In genomic region chr19:54179921-54180452, GRCh38 we compare ENCODE assay signal across 8 cellular contexts. TPM values are rescaled to one million over a fixed set of nuclear protein-coding genes. Genes with fewer than 3 reads are reported as not detected.
DNase-seq lines count a peak whose midpoint lies in the region; ATAC-seq, FAIRE-seq and TF ChIP-seq lines count a peak whose summit lies in the region.

No MANE protein-coding gene starts in this region.

- CTCF ChIA-PET in GM12878 (lab: Yijun Ruan, JAX), result interaction anchor here (0.7 to 1.4 kb wide), 4 partner anchors 9 to 210 kb away, joined by 3 read pairs; partner anchors contain the start of gene MBOAT7

- no peaks in the 10 kb centered on the region for H3K4me1 Mint-ChIP-seq in stimulated activated naive CD8-positive, alpha-beta T cell treated with anti-CD3 and anti-CD28 coated beads, Interleukin-15, amount 100 ng/mL, for 72 hours

- no TSS peak for BruUV-seq in GM12878 (replicated peaks; lab: Mats Ljungman, UMichigan)

- TF ChIP-seq RAD21 in GM12878 (IDR thresholded peaks at IDR 0.05; ENCODE audit: insufficient read depth, low read depth, low read length), result peak; percentile 24

- SMC1A ChIA-PET in GM12878 (lab: Charles Lee; ENCODE audit: uncharacterized antibody, unreplicated experiment), result no interaction called here

- RAD21 ChIA-PET in GM12878 (lab: Charles Lee; ENCODE audit: unreplicated experiment), result no interaction called here

- H3K9me3 ChIP-seq in GM12878 (replicated peaks; ENCODE audit: control insufficient read depth, insufficient read depth, low read length), result no peaks in the 10 kb centered on the region

- no peaks in the 10 kb centered on the region for H3K27me3 ChIP-seq in GM12878 (replicated peaks in 1 of 2; ENCODE audit: control insufficient read depth in 2 of 2, insufficient read depth in 2 of 2, low read length in 1 of 2)

- H3K9ac ChIP-seq in GM12878 (ENCODE audit: control insufficient read depth, insufficient read depth, low read length), result no peak overlapping the region

- DNase-seq in Ammon's horn (ENCODE audit: low spot score) (peak; percentile 86), MV-4-11 (lab: John Stamatoyannopoulos, UW) (peak; percentile 81), GM12878 (ENCODE audit: low read depth, low spot score) (no peak), left colon (peak; percentile 78 to 85), NCI-H2171 (lab: John Stamatoyannopoulos, UW) (no peak)
- DNase-seq in stimulated activated naive CD8-positive, alpha-beta T cell treated with anti-CD3 and anti-CD28 coated beads, Interleukin-15, amount 100 ng/mL, for 72 hours, result no peak

- TF ChIP-seq EP300 in GM12878 (IDR thresholded peaks at IDR 0.05; ENCODE audit: borderline replicate concordance in 1 of 2, control insufficient read depth in 1 of 2, low read depth in 2 of 2, low read length in 2 of 2), result no peak

- H2AFZ ChIP-seq in GM12878 (ENCODE audit: control insufficient read depth, low read depth, low read length), result no peak overlapping the region

- in situ Hi-C loops in GM12878 (cut with MboI), result no loop called here

- H3K4me3 Mint-ChIP-seq in stimulated activated naive CD8-positive, alpha-beta T cell treated with anti-CD3 and anti-CD28 coated beads, Interleukin-15, amount 100 ng/mL, for 72 hours, result no peak overlapping the region

- no peak overlapping the region for H3K27ac Mint-ChIP-seq in stimulated activated naive CD8-positive, alpha-beta T cell treated with anti-CD3 and anti-CD28 coated beads, Interleukin-15, amount 100 ng/mL, for 72 hours

- POLR2A ChIA-PET in GM12878 (lab: Charles Lee), result no interaction called here

- intact Hi-C loops in GM12878 (cut with micrococcal nuclease; ENCODE audit: unreplicated experiment) (no loop called here), left colon (cut with DNase I, micrococcal nuclease) (no loop called here)

- FAIRE-seq in GM12878 (lab: Jason Lieb, UNC), result no peak

- H3K27me3 Mint-ChIP-seq in stimulated activated naive CD8-positive, alpha-beta T cell treated with anti-CD3 and anti-CD28 coated beads, Interleukin-15, amount 100 ng/mL, for 72 hours, result no peaks in the 10 kb centered on the region

- H3K27ac ChIP-seq in GM12878 (ENCODE audit: control insufficient read depth, insufficient read depth), result no peak overlapping the region

- ATAC-seq in GM12878 (peak; percentile 71), left colon (peak; percentile 92), HG03196 (IDR thresholded peaks at IDR 0.05; ENCODE audit: unreplicated experiment) (no peak), GM18861 (IDR thresholded peaks at IDR 0.05; ENCODE audit: unreplicated experiment) (no peak)
- no peak for ATAC-seq in stimulated activated naive CD8-positive, alpha-beta T cell treated with anti-CD3 and anti-CD28 coated beads, Interleukin-15, amount 100 ng/mL, for 72 hours

- no peak overlapping the region for H3K4me2 ChIP-seq in GM12878 (ENCODE audit: control insufficient read depth, insufficient read depth)

- H3K4me3 ChIP-seq in GM12878, result no peak overlapping the region

- H4K20me1 ChIP-seq in GM12878 (ENCODE audit: control insufficient read depth, insufficient read depth), result no peaks in the 10 kb centered on the region

- TF ChIP-seq POLR2A in GM12878 (IDR thresholded peaks at IDR 0.05; ENCODE audit: low read depth, low read length), result no peak

- H3K9me3 Mint-ChIP-seq in stimulated activated naive CD8-positive, alpha-beta T cell treated with anti-CD3 and anti-CD28 coated beads, Interleukin-15, amount 100 ng/mL, for 72 hours, result no peaks in the 10 kb centered on the region

- H3K79me2 ChIP-seq in GM12878 (ENCODE audit: control insufficient read depth, insufficient read depth, low read length), result no peaks in the 10 kb centered on the region

- WGBS in GM12878 (ENCODE audit: insufficient coverage, insufficient replicate concordance, low lambda C conversion rate, missing lambda C conversion rate), result 72% methylated on average over 10 of the region's 10 CpGs

- H3K36me3 ChIP-seq in GM12878 (ENCODE audit: control insufficient read depth in 2 of 2, insufficient read depth in 2 of 2, low read length in 1 of 2), result peaks cover 0 to 3% of the 10 kb centered on the region in 2 experiments; a peak in 1 of 4 replicates

- no peaks in the 10 kb centered on the region for H3K4me1 ChIP-seq in GM12878 (ENCODE audit: control insufficient read depth, insufficient read depth, low read length)

- TF ChIP-seq CTCF in GM12878 (IDR thresholded peaks at IDR 0.05 in 2 of 3, conservative IDR thresholded peaks at IDR 0.05 in 1 of 3; ENCODE audit: control insufficient read depth in 2 of 3, extremely low read depth in 1 of 3, insufficient read depth in 1 of 3, low read depth in 3 of 3, low read length in 3 of 3), result peak in 2 of 3 experiments; percentile 17 to 23; a peak in 1 of 6 replicates

RNA-seq across cellular contexts. Expression of gene TMC4, which starts 7.0 kb away (rescaled TPM):
- total RNA-seq in GM12878 (2013; cell fraction: nucleolus; rRNA removed), result 1.3 and 2.7 TPM in 2 replicates
- total RNA-seq in GM12878 (2014; rRNA removed), result 0.05 TPM in 1 of 2 replicates, not detected in the other
- not detected in 2 replicates for total RNA-seq in GM12878 (2014; rRNA removed; fragmentation: Illumina TruSeq; extraction: Trizol)
- 0.27 and 0.33 TPM in 2 replicates for total RNA-seq in GM12878 (2021)
- polyA plus RNA-seq in GM12878 (2011; ENCODE audit: low read depth), result not detected
- polyA plus RNA-seq in GM12878 (2011; rRNA removed), result not detected in 2 replicates
- polyA plus RNA-seq in GM12878 (2011; cell fraction: cytosol; rRNA removed), result 0.12 and 0.15 TPM in 2 replicates
- 0.09 TPM in 2 replicates for polyA plus RNA-seq in GM12878 (2011; cell fraction: nucleus; rRNA removed)
- 0.57 and 1.0 TPM in 2 replicates for polyA plus RNA-seq in GM12878 (2012)
- polyA plus RNA-seq in GM12878 (2014; fragmentation: Illumina TruSeq; extraction: Trizol), result not detected in 2 replicates
- not detected for polyA plus RNA-seq in GM12878 (2014; fragmentation: Nextera tagmentation; extraction: Ambion mirVana)
- polyA plus RNA-seq in GM12878 (2014; rRNA removed), result not detected in 2 replicates
- polyA plus RNA-seq in GM12878 (2016; fragmentation: Nextera tagmentation; extraction: Ambion mirVana), result under 1 TPM; 0.74 to 0.83 TPM
- polyA minus RNA-seq in GM12878 (2011; rRNA and poly(A)+ RNA removed), result not detected in 2 replicates
- not detected in 2 replicates for polyA minus RNA-seq in GM12878 (2011; cell fraction: cytosol; rRNA and poly(A)+ RNA removed)
- not detected in 2 replicates for polyA minus RNA-seq in GM12878 (2011; cell fraction: nucleus; rRNA and poly(A)+ RNA removed)
- 100 to 1,000 TPM; 209 to 217 TPM for total RNA-seq in left colon

RNA-seq across cellular contexts. Expression of gene MBOAT7, which starts 9.4 kb away (rescaled TPM):
- 42.5 and 58.1 TPM in 2 replicates for total RNA-seq in GM12878 (2013; cell fraction: nucleolus; rRNA removed)
- total RNA-seq in GM12878 (2014; rRNA removed), result 23.8 and 28.1 TPM in 2 replicates
- 8.0 and 8.6 TPM in 2 replicates for total RNA-seq in GM12878 (2014; rRNA removed; fragmentation: Illumina TruSeq; extraction: Trizol)
- total RNA-seq in GM12878 (2021), result 38.8 and 43.0 TPM in 2 replicates
- polyA plus RNA-seq in GM12878 (2011; ENCODE audit: low read depth), result 9.5 TPM
- 3.6 and 8.5 TPM in 2 replicates for polyA plus RNA-seq in GM12878 (2011; rRNA removed)
- polyA plus RNA-seq in GM12878 (2011; cell fraction: cytosol; rRNA removed), result 11.9 and 15.4 TPM in 2 replicates
- 25.5 and 31.4 TPM in 2 replicates for polyA plus RNA-seq in GM12878 (2011; cell fraction: nucleus; rRNA removed)
- 27.3 and 27.9 TPM in 2 replicates for polyA plus RNA-seq in GM12878 (2012)
- polyA plus RNA-seq in GM12878 (2014; fragmentation: Illumina TruSeq; extraction: Trizol), result 8.2 and 15.7 TPM in 2 replicates
- polyA plus RNA-seq in GM12878 (2014; fragmentation: Nextera tagmentation; extraction: Ambion mirVana), result 1 to 10 TPM in 1 of 2 experiments, under 1 TPM in 1; 0.69 to 1.4 TPM
- 27.8 and 34.4 TPM in 2 replicates for polyA plus RNA-seq in GM12878 (2014; rRNA removed)
- polyA plus RNA-seq in GM12878 (2016; fragmentation: Nextera tagmentation; extraction: Ambion mirVana), result 10 to 100 TPM; 37.1 to 44.5 TPM
- polyA minus RNA-seq in GM12878 (2011; rRNA and poly(A)+ RNA removed), result 6.0 and 12.5 TPM in 2 replicates
- 9.6 and 11.6 TPM in 2 replicates for polyA minus RNA-seq in GM12878 (2011; cell fraction: cytosol; rRNA and poly(A)+ RNA removed)
- polyA minus RNA-seq in GM12878 (2011; cell fraction: nucleus; rRNA and poly(A)+ RNA removed), result 8.9 and 19.6 TPM in 2 replicates
- 100 to 1,000 TPM; 144 to 152 TPM for total RNA-seq in left colon

RNA-seq across cellular contexts. Expression of gene TSEN34, which starts 11.1 kb away (rescaled TPM):
- total RNA-seq in GM12878 (2013; cell fraction: nucleolus; rRNA removed), result 7.1 and 7.7 TPM in 2 replicates
- total RNA-seq in GM12878 (2014; rRNA removed) (20.8 and 21.2 TPM in 2 replicates), GM12878 (2014; rRNA removed; fragmentation: Illumina TruSeq; extraction: Trizol) (8.2 and 8.9 TPM in 2 replicates), GM12878 (2021) (18.9 and 22.0 TPM in 2 replicates), left colon (10 to 100 TPM; 38.9 to 41.6 TPM)
- 6.7 TPM for polyA plus RNA-seq in GM12878 (2011; ENCODE audit: low read depth)
- polyA plus RNA-seq in GM12878 (2011; rRNA removed) (11.5 and 14.7 TPM in 2 replicates), GM12878 (2014; fragmentation: Illumina TruSeq; extraction: Trizol) (1.9 and 5.3 TPM in 2 replicates), GM12878 (2014; fragmentation: Nextera tagmentation; extraction: Ambion mirVana) (1 to 10 TPM; 1.0 to 4.2 TPM), GM12878 (2014; rRNA removed) (26.5 and 26.9 TPM in 2 replicates), GM12878 (2016; fragmentation: Nextera tagmentation; extraction: Ambion mirVana) (10 to 100 TPM; 29.8 to 35.9 TPM)
- polyA plus RNA-seq in GM12878 (2011; cell fraction: cytosol; rRNA removed), result 27.3 and 36.8 TPM in 2 replicates
- polyA plus RNA-seq in GM12878 (2011; cell fraction: nucleus; rRNA removed), result 25.0 and 25.4 TPM in 2 replicates
- polyA plus RNA-seq in GM12878 (2012), result 9.4 and 16.6 TPM in 2 replicates
- polyA minus RNA-seq in GM12878 (2011; rRNA and poly(A)+ RNA removed), result 5.9 and 15.6 TPM in 2 replicates
- 5.9 and 7.0 TPM in 2 replicates for polyA minus RNA-seq in GM12878 (2011; cell fraction: cytosol; rRNA and poly(A)+ RNA removed)
- 4.5 and 6.1 TPM in 2 replicates for polyA minus RNA-seq in GM12878 (2011; cell fraction: nucleus; rRNA and poly(A)+ RNA removed)

RNA-seq across cellular contexts. Expression of gene LENG1, which starts 20.5 kb away (rescaled TPM):
- total RNA-seq in GM12878 (2013; cell fraction: nucleolus; rRNA removed), result 2.4 and 2.6 TPM in 2 replicates
- total RNA-seq in GM12878 (2014; rRNA removed), result 6.5 and 7.7 TPM in 2 replicates
- total RNA-seq in GM12878 (2014; rRNA removed; fragmentation: Illumina TruSeq; extraction: Trizol), result 6.0 and 6.4 TPM in 2 replicates
- total RNA-seq in GM12878 (2021), result 5.1 and 5.5 TPM in 2 replicates
- 1.6 TPM for polyA plus RNA-seq in GM12878 (2011; ENCODE audit: low read depth)
- 2.4 and 3.0 TPM in 2 replicates for polyA plus RNA-seq in GM12878 (2011; rRNA removed)
- polyA plus RNA-seq in GM12878 (2011; cell fraction: cytosol; rRNA removed), result 2.8 and 3.6 TPM in 2 replicates
- polyA plus RNA-seq in GM12878 (2011; cell fraction: nucleus; rRNA removed), result 2.9 and 4.3 TPM in 2 replicates
- 4.8 and 6.3 TPM in 2 replicates for polyA plus RNA-seq in GM12878 (2012)
- 1.1 and 5.3 TPM in 2 replicates for polyA plus RNA-seq in GM12878 (2014; fragmentation: Illumina TruSeq; extraction: Trizol)
- polyA plus RNA-seq in GM12878 (2014; fragmentation: Nextera tagmentation; extraction: Ambion mirVana), result 1 to 10 TPM in 1 of 2 experiments, under 1 TPM in 1; 0.21 to 1.1 TPM
- polyA plus RNA-seq in GM12878 (2014; rRNA removed), result 7.0 and 7.8 TPM in 2 replicates
- polyA plus RNA-seq in GM12878 (2016; fragmentation: Nextera tagmentation; extraction: Ambion mirVana), result 10 to 100 TPM; 10.7 to 10.8 TPM
- polyA minus RNA-seq in GM12878 (2011; rRNA and poly(A)+ RNA removed), result 0.29 and 0.93 TPM in 2 replicates
- polyA minus RNA-seq in GM12878 (2011; cell fraction: cytosol; rRNA and poly(A)+ RNA removed), result 1.1 and 1.4 TPM in 2 replicates
- 0.73 and 1.5 TPM in 2 replicates for polyA minus RNA-seq in GM12878 (2011; cell fraction: nucleus; rRNA and poly(A)+ RNA removed)
- 1 to 10 TPM; 5.3 to 7.3 TPM for total RNA-seq in left colon

RNA-seq across cellular contexts. Expression of gene RPS9, which starts 20.7 kb away (rescaled TPM):
- 260 and 264 TPM in 2 replicates for total RNA-seq in GM12878 (2013; cell fraction: nucleolus; rRNA removed)
- total RNA-seq in GM12878 (2014; rRNA removed) (5,407 and 5,598 TPM in 2 replicates), GM12878 (2014; rRNA removed; fragmentation: Illumina TruSeq; extraction: Trizol) (2,351 TPM in 2 replicates), GM12878 (2021) (2,143 and 2,183 TPM in 2 replicates), left colon (1,000 to 10,000 TPM in 1 of 2 donors, 100 to 1,000 TPM in 1; 962 to 1,034 TPM)
- 3,226 TPM for polyA plus RNA-seq in GM12878 (2011; ENCODE audit: low read depth)
- polyA plus RNA-seq in GM12878 (2011; rRNA removed) (1,412 and 2,202 TPM in 2 replicates), GM12878 (2014; fragmentation: Illumina TruSeq; extraction: Trizol) (1,194 and 2,970 TPM in 2 replicates), GM12878 (2014; fragmentation: Nextera tagmentation; extraction: Ambion mirVana) (100 to 1,000 TPM; 629 to 815 TPM), GM12878 (2014; rRNA removed) (6,524 and 7,847 TPM in 2 replicates), GM12878 (2016; fragmentation: Nextera tagmentation; extraction: Ambion mirVana) (100 to 1,000 TPM; 890 to 896 TPM)
- 3,564 and 4,583 TPM in 2 replicates for polyA plus RNA-seq in GM12878 (2011; cell fraction: cytosol; rRNA removed)
- polyA plus RNA-seq in GM12878 (2011; cell fraction: nucleus; rRNA removed), result 1,587 and 1,661 TPM in 2 replicates
- 3,570 and 4,911 TPM in 2 replicates for polyA plus RNA-seq in GM12878 (2012)
- 301 and 1,060 TPM in 2 replicates for polyA minus RNA-seq in GM12878 (2011; rRNA and poly(A)+ RNA removed)
- polyA minus RNA-seq in GM12878 (2011; cell fraction: cytosol; rRNA and poly(A)+ RNA removed), result 280 and 346 TPM in 2 replicates
- polyA minus RNA-seq in GM12878 (2011; cell fraction: nucleus; rRNA and poly(A)+ RNA removed), result 168 and 218 TPM in 2 replicates

Comparison
In these comparisons a context has a peak if more than half of its experiments do, and no peak if none do; other contexts are left out.
1. DNase-seq: peak in Ammon's horn (single experiment), MV-4-11 (single experiment) and left colon (2 of 2); none in GM12878 (single experiment), NCI-H2171 (single experiment) and stimulated activated naive CD8-positive, alpha-beta T cell treated with anti-CD3 and anti-CD28 coated beads, Interleukin-15, amount 100 ng/mL, for 72 hours (0 of 2).
2. ATAC-seq: peak in GM12878 (single experiment) and left colon (single experiment); none in HG03196 (single experiment), GM18861 (single experiment) and stimulated activated naive CD8-positive, alpha-beta T cell treated with anti-CD3 and anti-CD28 coated beads, Interleukin-15, amount 100 ng/mL, for 72 hours (single experiment).
3. RNA of gene TMC4, which starts 7.0 kb away (total RNA-seq): 209 to 217 TPM in left colon; 0.05 to 2.7 TPM in GM12878; every median in the first group is over 10 times any median in the second.